Comparison of ENCODE assay signal across 20 cellular contexts in the genomic region with DNA sequence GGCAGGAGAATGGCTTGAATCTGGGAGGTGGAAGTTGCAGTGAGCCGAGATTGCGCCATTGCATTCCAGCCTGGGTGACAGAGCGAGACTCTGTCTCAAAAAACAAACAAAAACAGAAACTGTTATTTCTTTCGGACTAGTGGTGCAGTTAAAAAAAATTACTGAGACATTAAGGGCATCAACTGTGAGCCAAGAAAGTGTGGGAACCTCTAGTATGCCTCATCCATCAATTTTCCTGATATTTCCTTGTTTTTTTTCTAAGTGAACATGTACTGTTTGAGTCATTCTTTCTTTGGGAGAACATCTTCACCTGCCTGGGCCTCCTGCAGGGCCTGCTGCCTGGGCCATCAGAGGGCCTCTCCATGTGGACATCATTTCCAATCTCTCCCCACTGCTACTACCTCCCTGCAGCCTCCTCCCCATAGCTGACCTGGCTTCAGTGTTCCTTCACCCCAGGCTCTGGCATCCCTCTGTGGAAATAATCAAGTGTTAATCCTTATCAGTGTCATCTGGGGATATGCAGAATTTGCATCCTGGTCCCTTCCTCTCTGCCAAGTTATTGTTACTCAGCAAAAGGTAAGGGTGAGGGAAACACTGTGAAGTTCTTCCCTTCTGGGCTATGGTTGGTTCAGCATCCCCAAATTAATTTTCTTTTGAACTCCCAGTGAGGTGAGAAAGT. TPM values are rescaled to one million over a fixed set of nuclear protein-coding genes. Genes with fewer than 3 reads are reported as not detected.
DNase-seq lines count a peak whose midpoint lies in the region; ATAC-seq and TF ChIP-seq lines count a peak whose summit lies in the region.
"Had no signal": no experiment of that assay in that cellular context is flagged by ENCODE, and none has a peak within 500 bp of the region (broad histone marks: within the 10 kb centered on the region; RNA-seq: fewer than 3 reads in every experiment).

No MANE protein-coding gene starts in this region.

- peak overlapping the region in 2 of 3 experiments; percentile 37 to 45 for H3K27ac Mint-ChIP-seq in nephron
- H3K27ac Mint-ChIP-seq: activated naive CD8-positive, alpha-beta T cell treated with anti-CD3 and anti-CD28 coated beads for 36 hours; T-cell had no signal

- intact Hi-C loops in uterus (cut with DNase I; ENCODE audit: low total_unique reads): no loop called here
- intact Hi-C loops in lower leg skin (cut with DNase I; ENCODE audit: low total_unique reads): no loop called here

- no peaks in the 10 kb centered on the region for H3K9me3 ChIP-seq in uterus
- H3K9me3 ChIP-seq: esophagus squamous epithelium, psoas muscle, thoracic aorta had no signal

- H3K4me1 ChIP-seq in uterus: no peaks in the 10 kb centered on the region

- POLR2A ChIA-PET in RWPE1 (lab: Yijun Ruan, JAX; ENCODE audit: low non-redundant PET): no interaction called here

- no peak overlapping the region for H3K4me3 Mint-ChIP-seq in nephron
- H3K4me3 Mint-ChIP-seq: activated naive CD8-positive, alpha-beta T cell treated with anti-CD3 and anti-CD28 coated beads for 36 hours; T-cell had no signal

- TF ChIP-seq POLR2A in uterus (IDR thresholded peaks at IDR 0.05) (no peak), lower leg skin (IDR thresholded peaks at IDR 0.05) (no peak)

- H3K36me3 Mint-ChIP-seq in nephron (ENCODE audit: low read depth): no peaks in the 10 kb centered on the region
- H3K36me3 Mint-ChIP-seq: activated naive CD8-positive, alpha-beta T cell treated with anti-CD3 and anti-CD28 coated beads for 36 hours; T-cell had no signal

- peak; percentile 62 for DNase-seq in EL
- DNase-seq in RWPE1 (ENCODE audit: low spot score): no peak
- DNase-seq in epithelial cell of proximal tubule (ENCODE audit: low read depth): peak; percentile 96
- DNase-seq in uterus: no peak
- DNase-seq in lower leg skin (ENCODE audit: low spot score in 2 of 2): no peak
- DNase-seq in NCI-H345 treated with DMSO at 0.1 percent for 48 hours (lab: John Stamatoyannopoulos, UW; ENCODE audit: unreplicated experiment): no peak
- DNase-seq: activated naive CD8-positive, alpha-beta T cell treated with anti-CD3 and anti-CD28 coated beads for 36 hours; esophagus squamous epithelium; NCI-H1417; NCI-H446 treated with DMSO at 0.1 percent for 48 hours; psoas muscle; stimulated activated CD4-positive, alpha-beta T cell treated with anti-CD3 and anti-CD28 coated beads, Interleukin-2, amount 100 ng/mL, for 24 hours; stimulated activated CD8-positive, alpha-beta memory T cell treated with anti-CD3 and anti-CD28 coated beads, Interleukin-4, amount 100 ng/mL, for 48 hours; T-cell had no signal

- H3K36me3 ChIP-seq in uterus: no peaks in the 10 kb centered on the region
- H3K36me3 ChIP-seq: BLaER1 treated with 17β-estradiol and CSF1 and Interleukin-3, amounts not matched to agents 10 nM and 100 nM; esophagus squamous epithelium; thoracic aorta had no signal

- H3K4me3 ChIP-seq in epithelial cell of proximal tubule (ENCODE audit: low read depth, low read length): no peak overlapping the region
- H3K4me3 ChIP-seq in uterus: no peak overlapping the region
- no peak overlapping the region for H3K4me3 ChIP-seq in lower leg skin (ENCODE audit: low read depth, poor library complexity, severe bottlenecking)
- H3K4me3 ChIP-seq: BLaER1 treated with 17β-estradiol and CSF1 and Interleukin-3, amounts not matched to agents 10 nM and 100 nM; coronary artery; esophagus squamous epithelium; psoas muscle; thoracic aorta had no signal

- no peaks in the 10 kb centered on the region for H3K27me3 Mint-ChIP-seq in nephron (ENCODE audit: low read depth)
- H3K27me3 Mint-ChIP-seq: activated naive CD8-positive, alpha-beta T cell treated with anti-CD3 and anti-CD28 coated beads for 36 hours; T-cell had no signal

- no peak for TF ChIP-seq CTCF in RWPE1 (conservative IDR thresholded peaks at IDR 0.05; ENCODE audit: low read depth)
- TF ChIP-seq CTCF in epithelial cell of proximal tubule (conservative IDR thresholded peaks at IDR 0.05; ENCODE audit: low read depth, low read length): no peak
- TF ChIP-seq CTCF in nephron (IDR thresholded peaks at IDR 0.05; ENCODE audit: unreplicated experiment in 3 of 3): no peak
- no peak for TF ChIP-seq CTCF in uterus (IDR thresholded peaks at IDR 0.05)
- TF ChIP-seq CTCF in lower leg skin (IDR thresholded peaks at IDR 0.05): no peak

- CTCF ChIA-PET in RWPE1 (lab: Yijun Ruan, JAX): no interaction called here

- 69 to 73% methylated on average over 4 of the region's 4 CpGs for WGBS in lower leg skin, 2 donors

- H3K9me3 Mint-ChIP-seq in nephron: no peaks in the 10 kb centered on the region
- H3K9me3 Mint-ChIP-seq: activated naive CD8-positive, alpha-beta T cell treated with anti-CD3 and anti-CD28 coated beads for 36 hours; T-cell had no signal

- H3K27me3 ChIP-seq in uterus: no peaks in the 10 kb centered on the region
- H3K27me3 ChIP-seq: BLaER1 treated with 17β-estradiol and CSF1 and Interleukin-3, amounts not matched to agents 10 nM and 100 nM; esophagus squamous epithelium had no signal

- no peak for ATAC-seq in GM19023 (IDR thresholded peaks at IDR 0.05; ENCODE audit: unreplicated experiment)
- ATAC-seq: activated CD4-positive, CD25-positive, alpha-beta regulatory T cell treated with anti-CD3 and anti-CD28 coated beads, Interleukin-2, amount 50 U/mL, for 24 hours; psoas muscle; T-cell had no signal

- H3K4me1 Mint-ChIP-seq in nephron: peaks cover 10% of the 10 kb centered on the region
- H3K4me1 Mint-ChIP-seq: activated naive CD8-positive, alpha-beta T cell treated with anti-CD3 and anti-CD28 coated beads for 36 hours; T-cell had no signal

- H3K27ac ChIP-seq in RWPE1 (peak overlapping the region; percentile 66), uterus (no peak overlapping the region)
- H3K27ac ChIP-seq: BLaER1 treated with 17β-estradiol and CSF1 and Interleukin-3, amounts not matched to agents 10 nM and 100 nM; coronary artery; esophagus squamous epithelium; psoas muscle; thoracic aorta had no signal

RNA-seq across cellular contexts. Expression of gene CCL28, which starts 16.0 kb away (rescaled TPM):
- 2.1 and 6.2 TPM in 2 replicates for total RNA-seq in epithelial cell of proximal tubule
- 1 to 10 TPM in 3 of 4 donors, under 1 TPM in 1; under 0.01 to 4.1 (median 2.1) TPM for total RNA-seq in uterus
- 10 to 100 TPM; 11.6 to 24.1 (median 14.6) TPM for total RNA-seq in lower leg skin

RNA-seq across cellular contexts. Expression of gene TMEM267, which starts 55.5 kb away (rescaled TPM):
- total RNA-seq in epithelial cell of proximal tubule (7.8 and 9.3 TPM in 2 replicates), uterus (10 to 100 TPM in 3 of 4 donors, under 1 TPM in 1; 0.77 to 20.0 (median 16.3) TPM), lower leg skin (10 to 100 TPM in 3 of 4 donors, 1 to 10 TPM in 1; 3.0 to 13.5 (median 11.9) TPM)

Comparison
In these comparisons a context has a peak if more than half of its experiments do, and no peak if none do; other contexts are left out.
1. DNase-seq: peak in EL (single experiment) and epithelial cell of proximal tubule (single experiment); none in RWPE1 (single experiment), uterus (0 of 2), lower leg skin (0 of 2) and NCI-H345 treated with DMSO at 0.1 percent for 48 hours (single experiment).